In the genomic region with DNA sequence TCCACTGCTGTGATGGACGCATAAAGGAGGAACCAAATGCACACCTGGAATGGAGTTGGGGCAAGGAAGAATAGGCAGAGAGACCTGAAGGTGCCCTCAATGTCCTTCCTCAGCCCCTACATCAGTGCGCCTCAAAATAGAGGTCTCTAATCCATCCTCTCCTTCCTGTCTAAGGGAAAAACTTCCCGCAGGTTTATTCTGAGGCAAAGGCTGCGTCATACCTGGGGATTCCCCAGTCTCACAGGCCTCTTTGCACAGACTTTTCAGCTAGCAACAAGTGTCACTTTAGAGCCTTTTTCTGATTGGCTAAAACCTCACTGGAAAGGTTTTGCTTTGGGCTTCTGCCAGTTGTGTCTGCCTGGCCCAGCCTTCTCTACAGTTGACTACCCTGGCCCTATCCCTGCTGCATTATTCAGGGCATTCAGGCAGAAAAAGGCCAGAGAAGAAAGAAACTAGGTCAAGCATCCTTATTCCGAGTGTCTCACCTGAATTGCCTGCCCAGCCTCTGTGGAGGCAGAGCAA, we compare ENCODE assay signal across 9 cellular contexts. TPM values are rescaled to one million over a fixed set of nuclear protein-coding genes. Genes with fewer than 3 reads are reported as not detected.
DNase-seq lines count a peak whose midpoint lies in the region; ATAC-seq and TF ChIP-seq lines count a peak whose summit lies in the region.
"Had no signal": no experiment of that assay in that cellular context is flagged by ENCODE, and none has a peak within 500 bp of the region (broad histone marks: within the 10 kb centered on the region; RNA-seq: fewer than 3 reads in every experiment).

No MANE protein-coding gene starts in this region.

- H3K9ac ChIP-seq in SU-DHL-6 (ENCODE audit: low read length), result peak overlapping the region; percentile 17
- H3K9ac ChIP-seq in colonic mucosa (ENCODE audit: low read depth in 2 of 2, low read length in 2 of 2), result no peak overlapping the region

- H3K36me3 ChIP-seq in SU-DHL-6 (ENCODE audit: low read length) (no peaks in the 10 kb centered on the region), colonic mucosa (no peaks in the 10 kb centered on the region)

- intact Hi-C loops in colonic mucosa (cut with DNase I), result no loop called here

- no peaks in the 10 kb centered on the region for H3K9me2 ChIP-seq in SU-DHL-6 (replicated peaks; ENCODE audit: insufficient read depth, low read length)

- H3K4me1 ChIP-seq in colonic mucosa, result no peaks in the 10 kb centered on the region

- no peaks in the 10 kb centered on the region for H4K20me1 ChIP-seq in SU-DHL-6 (ENCODE audit: low read depth, low read length)

- peak overlapping the region; percentile 78 for H3K4me2 ChIP-seq in SU-DHL-6 (ENCODE audit: low read depth, low read length, poor library complexity, severe bottlenecking)

- TF ChIP-seq CTCF in SU-DHL-6 (IDR thresholded peaks at IDR 0.05; ENCODE audit: insufficient read depth, low read length, poor library complexity, severe bottlenecking) (no peak), colonic mucosa (IDR thresholded peaks at IDR 0.05) (no peak), omental fat pad (IDR thresholded peaks at IDR 0.05) (no peak)

- peak overlapping the region; percentile 13 for H2AFZ ChIP-seq in SU-DHL-6 (ENCODE audit: low read depth, low read length, severe bottlenecking)

- H3K4me3 ChIP-seq in SU-DHL-6 (ENCODE audit: insufficient read depth, low read length, poor library complexity, severe bottlenecking) (no peak overlapping the region), colonic mucosa (no peak overlapping the region)

- H3K27me3 ChIP-seq in SU-DHL-6 (ENCODE audit: low read length), result no peaks in the 10 kb centered on the region
- H3K27me3 ChIP-seq in colonic mucosa, result no peaks in the 10 kb centered on the region

- DNase-seq in activated CD4-positive, CD25-positive, alpha-beta regulatory T cell treated with anti-CD3 and anti-CD28 coated beads, Interleukin-2, amount 50 U/mL, for 16 hours (ENCODE audit: low read depth, low spot score), result peak; percentile 31
- no peak for DNase-seq in activated CD4-positive, CD25-positive, alpha-beta regulatory T cell (lab: John Stamatoyannopoulos, UW)
- DNase-seq in colonic mucosa (peak; percentile 45), omental fat pad (ENCODE audit: low spot score) (no peak), COLO668 (lab: John Stamatoyannopoulos, UW; ENCODE audit: unreplicated experiment) (no peak), EL (no peak)

- H3K9me3 ChIP-seq in SU-DHL-6 (ENCODE audit: insufficient read depth, low read length) (no peaks in the 10 kb centered on the region), colonic mucosa (no peaks in the 10 kb centered on the region)

- H3F3A ChIP-seq in SU-DHL-6 (ENCODE audit: insufficient read depth), result peaks cover 15% of the 10 kb centered on the region

- H3K27ac ChIP-seq in SU-DHL-6 (ENCODE audit: low read depth, low read length) (peak overlapping the region; percentile 82), colonic mucosa (no peak overlapping the region)

- H3K79me2 ChIP-seq in SU-DHL-6 (ENCODE audit: insufficient read depth, low read length), result peaks cover 6% of the 10 kb centered on the region

- peak; percentile 77 for ATAC-seq in HG02885 (IDR thresholded peaks at IDR 0.05; ENCODE audit: poor library complexity, unreplicated experiment)
- ATAC-seq in omental fat pad (ENCODE audit: low FRiP score), result peak; percentile 50

RNA-seq across cellular contexts. Expression of gene HLA-DQB1, which starts 1.8 kb away (rescaled TPM):
- 1 to 10 TPM; 1.8 to 6.5 TPM for total RNA-seq in colonic mucosa
- 1 to 10 TPM; 1.6 to 9.1 (median 2.4) TPM for total RNA-seq in omental fat pad

RNA-seq across cellular contexts. Expression of gene HLA-DQA1, which starts 31.1 kb away (rescaled TPM):
- total RNA-seq in colonic mucosa (10 to 100 TPM in 1 of 2 donors, 1 to 10 TPM in 1; 8.1 to 13.5 TPM), omental fat pad (10 to 100 TPM in 1 of 4 donors, 1 to 10 TPM in 3; 1.8 to 14.5 (median 6.8) TPM)
- total RNA-seq: neural crest cell had no signal

Comparison
In these comparisons a context has a peak if more than half of its experiments do, and no peak if none do; other contexts are left out.
1. DNase-seq: peak in activated CD4-positive, CD25-positive, alpha-beta regulatory T cell treated with anti-CD3 and anti-CD28 coated beads, Interleukin-2, amount 50 U/mL, for 16 hours (single experiment) and colonic mucosa (single experiment); none in activated CD4-positive, CD25-positive, alpha-beta regulatory T cell (0 of 4), omental fat pad (single experiment), COLO668 (single experiment) and EL (single experiment).